ENCODE assay signal across 34 cellular contexts in the genomic region with DNA sequence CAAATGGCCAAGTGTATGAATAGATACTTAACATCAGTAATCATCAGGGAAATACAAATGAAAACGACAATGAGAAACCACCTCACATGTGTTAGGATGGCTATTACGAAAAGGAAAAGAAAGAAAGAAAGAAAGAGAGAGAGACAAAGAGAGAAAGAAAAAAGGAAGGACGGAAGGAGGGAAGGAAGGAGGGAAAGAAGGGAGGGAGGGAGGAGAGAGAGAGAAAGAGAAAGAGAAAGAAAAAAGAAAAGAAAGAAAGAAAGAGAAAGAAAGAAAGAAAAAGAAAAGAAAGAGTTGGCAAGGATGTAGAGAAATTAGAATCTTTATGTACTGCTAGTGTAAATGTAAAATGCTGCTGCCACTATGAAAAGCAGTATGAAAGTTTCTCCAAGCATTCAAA.
"Had no signal": no experiment of that assay in that cellular context is flagged by ENCODE, and none has a peak within 500 bp of the region (broad histone marks: within the 10 kb centered on the region; RNA-seq: fewer than 3 reads in every experiment).

No MANE protein-coding gene starts in this region.

- H3K27ac ChIP-seq: adrenal gland, body of pancreas, brain microvascular endothelial cell, breast epithelium, coronary artery, VCaP had no signal

- DNase-seq: activated B cell treated with CpG ODN at 0.5 μM for 24 hours; activated CD4-positive, alpha-beta memory T cell treated with anti-CD3 and anti-CD28 coated beads for 36 hours; activated CD4-positive, alpha-beta T cell treated with anti-CD3 and anti-CD28 coated beads for 4 hours; activated CD4-positive, alpha-beta T cell treated with anti-CD3 and anti-CD28 coated beads, Interleukin-2, amount 10 ng/mL, durations not matched to agents 24 days and 14 days; activated CD4-positive, alpha-beta T cell treated with anti-CD3 and anti-CD28 coated beads, Interleukin-2, amount 50 U/mL, for 1 hour; activated CD4-positive, alpha-beta T cell treated with anti-CD3 and anti-CD28 coated beads, Interleukin-2, amount 50 U/mL, for 4 hours; activated CD4-positive, CD25-positive, alpha-beta regulatory T cell treated with anti-CD3 and anti-CD28 coated beads, Interleukin-2, amount 50 U/mL, for 72 hours; activated CD8-positive, alpha-beta memory T cell treated with anti-CD3 and anti-CD28 coated beads, Interleukin-2, amount 50 U/mL, for 4 hours; activated effector memory CD4-positive, alpha-beta T cell treated with anti-CD3 and anti-CD28 coated beads, Interleukin-2, amount 50 U/mL, for 16 hours; activated gamma-delta T cell treated with Interleukin-2 at 50 U/mL for 16 hours; activated naive CD4-positive, alpha-beta T cell; activated naive CD4-positive, alpha-beta T cell treated with anti-CD3 and anti-CD28 coated beads, Interleukin-2, amount 10 ng/mL, durations not matched to agents 7 days and 5 days; activated naive CD8-positive, alpha-beta T cell treated with anti-CD3 and anti-CD28 coated beads for 36 hours; activated T-cell treated with anti-CD3 and anti-CD28 coated beads for 4 hours; activated T-cell treated with anti-CD3 and anti-CD28 coated beads, Interleukin-2, amount 50 U/mL, for 1 hour; activated T-cell treated with anti-CD3 and anti-CD28 coated beads, Interleukin-2, amount 50 U/mL, for 4 hours; activated T-cell treated with anti-CD3 and anti-CD28 coated beads, Interleukin-2, amount 50 U/mL, for 72 hours; adrenal gland; amniotic stem cell; aorta; body of pancreas; brain microvascular endothelial cell; central memory CD4-positive, alpha-beta T cell; T-helper 1 cell; T-helper 2 cell; T-helper 9 cell had no signal

- H3K27me3 ChIP-seq: adrenal gland, body of pancreas, brain microvascular endothelial cell, breast epithelium had no signal

- H3K9me3 Mint-ChIP-seq: activated B cell treated with CpG ODN at 0.5 μM for 24 hours; activated CD4-positive, alpha-beta memory T cell treated with anti-CD3 and anti-CD28 coated beads for 36 hours; activated CD4-positive, alpha-beta T cell treated with anti-CD3 and anti-CD28 coated beads, Interleukin-2, amount 10 ng/mL, durations not matched to agents 24 days and 14 days; activated naive CD4-positive, alpha-beta T cell treated with anti-CD3 and anti-CD28 coated beads, Interleukin-2, amount 10 ng/mL, durations not matched to agents 7 days and 5 days; activated T-cell treated with anti-CD3 and anti-CD28 coated beads, Interleukin-2, amount 50 U/mL, for 4 hours; activated T-cell treated with anti-CD3 and anti-CD28 coated beads, Interleukin-2, amount 50 U/mL, for 72 hours; activated T-helper 1 cell treated with anti-CD3 and anti-CD28 coated beads, Interleukin-12 subunit alpha, Interleukin-12 subunit beta, Interleukin-2, Interleukin-4 antibody, amounts not matched to agents 30 ng/mL and 10 ng/mL and 1 ng/mL, durations not matched to agents 14 hours and 24 hours and 36 hours; activated T-helper 17 cell treated with anti-CD3 and anti-CD28 coated beads, Interleukin-2, amount 50 U/mL, for 72 hours; T-helper 1 cell treated with Interleukin-12 subunit alpha and Interleukin-12 subunit beta and Interleukin-4 antibody, amounts not matched to agents 30 μg/mL and 1 μg/mL, for 36 hours; T-helper 2 cell treated with Interferon-gamma antibody and Interleukin-4, amounts not matched to agents 5 μg/mL and 100 μg/mL, for 36 hours had no signal

- H3K36me3 ChIP-seq: adrenal gland, brain microvascular endothelial cell, breast epithelium had no signal

- H3K4me3 ChIP-seq: adrenal gland, body of pancreas, breast epithelium, coronary artery had no signal

- H3K4me1 Mint-ChIP-seq: activated B cell treated with CpG ODN at 0.5 μM for 24 hours; activated naive CD4-positive, alpha-beta T cell treated with anti-CD3 and anti-CD28 coated beads, Interleukin-2, amount 10 ng/mL, durations not matched to agents 7 days and 5 days had no signal

- H3K4me1 ChIP-seq: adrenal gland, body of pancreas, breast epithelium had no signal

- H3K27me3 Mint-ChIP-seq: activated naive CD4-positive, alpha-beta T cell treated with anti-CD3 and anti-CD28 coated beads, Interleukin-2, amount 10 ng/mL, durations not matched to agents 7 days and 5 days had no signal

- H3K4me3 Mint-ChIP-seq: activated B cell treated with CpG ODN at 0.5 μM for 24 hours; activated CD4-positive, alpha-beta memory T cell treated with anti-CD3 and anti-CD28 coated beads for 36 hours; activated CD4-positive, alpha-beta T cell treated with anti-CD3 and anti-CD28 coated beads, Interleukin-2, amount 10 ng/mL, durations not matched to agents 24 days and 14 days; activated naive CD4-positive, alpha-beta T cell treated with anti-CD3 and anti-CD28 coated beads, Interleukin-2, amount 10 ng/mL, durations not matched to agents 7 days and 5 days; activated naive CD8-positive, alpha-beta T cell treated with anti-CD3 and anti-CD28 coated beads for 36 hours; activated T-cell treated with anti-CD3 and anti-CD28 coated beads, Interleukin-2, amount 50 U/mL, for 4 hours; activated T-cell treated with anti-CD3 and anti-CD28 coated beads, Interleukin-2, amount 50 U/mL, for 72 hours; activated T-helper 1 cell treated with anti-CD3 and anti-CD28 coated beads, Interleukin-12 subunit alpha, Interleukin-12 subunit beta, Interleukin-2, Interleukin-4 antibody, amounts not matched to agents 30 ng/mL and 10 ng/mL and 1 ng/mL, durations not matched to agents 14 hours and 24 hours and 36 hours; activated T-helper 17 cell treated with anti-CD3 and anti-CD28 coated beads, Interleukin-2, amount 50 U/mL, for 72 hours; T-helper 1 cell treated with Interleukin-12 subunit alpha and Interleukin-12 subunit beta and Interleukin-4 antibody, amounts not matched to agents 30 μg/mL and 1 μg/mL, for 36 hours; T-helper 2 cell treated with Interferon-gamma antibody and Interleukin-4, amounts not matched to agents 5 μg/mL and 100 μg/mL, for 36 hours had no signal

- H3K36me3 Mint-ChIP-seq: activated CD4-positive, alpha-beta memory T cell treated with anti-CD3 and anti-CD28 coated beads for 36 hours; activated naive CD4-positive, alpha-beta T cell treated with anti-CD3 and anti-CD28 coated beads, Interleukin-2, amount 10 ng/mL, durations not matched to agents 7 days and 5 days; activated naive CD4-positive, alpha-beta T cell treated with anti-CD3 and anti-CD28 coated beads, Interleukin-2, amount 50 U/mL, for 72 hours; activated naive CD8-positive, alpha-beta T cell treated with anti-CD3 and anti-CD28 coated beads for 36 hours had no signal

- ATAC-seq: activated naive CD4-positive, alpha-beta T cell treated with anti-CD3 and anti-CD28 coated beads, Interleukin-2, amount 50 U/mL, for 72 hours; activated T-cell treated with anti-CD3 and anti-CD28 coated beads, Interleukin-2, amount 50 U/mL, for 4 hours; activated T-cell treated with anti-CD3 and anti-CD28 coated beads, Interleukin-2, amount 50 U/mL, for 72 hours; activated T-helper 17 cell treated with anti-CD3 and anti-CD28 coated beads, Interleukin-2, amount 50 U/mL, for 72 hours; body of pancreas had no signal

- H3K9me3 ChIP-seq: adrenal gland, body of pancreas, breast epithelium had no signal

- H3K27ac Mint-ChIP-seq: activated B cell treated with CpG ODN at 0.5 μM for 24 hours; activated CD4-positive, alpha-beta memory T cell treated with anti-CD3 and anti-CD28 coated beads for 36 hours; activated CD4-positive, alpha-beta T cell treated with anti-CD3 and anti-CD28 coated beads, Interleukin-2, amount 10 ng/mL, durations not matched to agents 24 days and 14 days; activated naive CD4-positive, alpha-beta T cell treated with anti-CD3 and anti-CD28 coated beads, Interleukin-2, amount 10 ng/mL, durations not matched to agents 7 days and 5 days; activated naive CD4-positive, alpha-beta T cell treated with anti-CD3 and anti-CD28 coated beads, Interleukin-2, amount 50 U/mL, for 72 hours; activated naive CD8-positive, alpha-beta T cell treated with anti-CD3 and anti-CD28 coated beads for 36 hours; activated T-cell treated with anti-CD3 and anti-CD28 coated beads, Interleukin-2, amount 50 U/mL, for 72 hours; activated T-helper 1 cell treated with anti-CD3 and anti-CD28 coated beads, Interleukin-12 subunit alpha, Interleukin-12 subunit beta, Interleukin-2, Interleukin-4 antibody, amounts not matched to agents 30 ng/mL and 10 ng/mL and 1 ng/mL, durations not matched to agents 14 hours and 24 hours and 36 hours; activated T-helper 17 cell treated with anti-CD3 and anti-CD28 coated beads, Interleukin-2, amount 50 U/mL, for 72 hours; T-helper 1 cell treated with Interleukin-12 subunit alpha and Interleukin-12 subunit beta and Interleukin-4 antibody, amounts not matched to agents 30 μg/mL and 1 μg/mL, for 36 hours; T-helper 2 cell treated with Interferon-gamma antibody and Interleukin-4, amounts not matched to agents 5 μg/mL and 100 μg/mL, for 36 hours had no signal
